ENCODE assay signal across 11 cellular contexts in genomic region chr4:102308032-102308799, GRCh38. TPM values are rescaled to one million over a fixed set of nuclear protein-coding genes. Genes with fewer than 3 reads are reported as not detected.
A peak's percentile ranks its signal among the peaks of the same experiment; 100 is the strongest.
DNase-seq lines count a peak whose midpoint lies in the region; ATAC-seq, FAIRE-seq and TF ChIP-seq lines count a peak whose summit lies in the region.
"Had no signal": no experiment of that assay in that cellular context is flagged by ENCODE, and none has a peak within 500 bp of the region (broad histone marks: within the 10 kb centered on the region; RNA-seq: fewer than 3 reads in every experiment).

No MANE protein-coding gene starts in this region.

- peak; percentile 64 for ATAC-seq in left lung
- ATAC-seq in aorta (ENCODE audit: low FRiP score) = no peak

- H3K27ac ChIP-seq in left lung (peak overlapping the region in 1 of 2 donors; percentile 29), aorta (ENCODE audit: low read depth in 1 of 2, low read length in 2 of 2) (no peak overlapping the region)
- H3K27ac ChIP-seq: spleen had no signal

- no peaks in the 10 kb centered on the region for H3K9me3 ChIP-seq in left lung
- H3K9me3 ChIP-seq in aorta (ENCODE audit: control insufficient read depth, low read length) = no peaks in the 10 kb centered on the region
- H3K9me3 ChIP-seq: spleen had no signal

- 54 to 68% methylated on average over 1 of the region's 1 CpG for WGBS in aorta, 2 donors

- intact Hi-C loops in left lung (cut with DNase I) (no loop called here), aorta (cut with DNase I) (no loop called here)

- H3K4me1 ChIP-seq in left lung (peaks cover 0 to 21% of the 10 kb centered on the region in 2 donors), aorta (ENCODE audit: control insufficient read depth in 1 of 2, insufficient read depth in 2 of 2, low read length in 2 of 2) (no peaks in the 10 kb centered on the region)

- DNase-seq in GM12892 (ENCODE audit: insufficient read length) (no peak), HCEC 1CT (peak; percentile 22), SW480 (ENCODE audit: low spot score) (peak; percentile 22), left lung (no peak), aorta (no peak), NCI-H446 treated with DMSO at 0.1 percent for 48 hours (lab: John Stamatoyannopoulos, UW) (no peak)
- no peak for DNase-seq in stimulated activated CD4-positive, alpha-beta T cell treated with anti-CD3 and anti-CD28 coated beads, Interleukin-4, amount 100 ng/mL, for 4 hours
- DNase-seq: KG1; spleen; stimulated activated naive CD4-positive, alpha-beta T cell treated with Interleukin-2 at 50 U/mL for 16 hours had no signal

- TF ChIP-seq CTCF in left lung (IDR thresholded peaks at IDR 0.05) = no peak

- H3K36me3 ChIP-seq in left lung (peaks cover 0 to 78% of the 10 kb centered on the region in 2 donors), aorta (ENCODE audit: control insufficient read depth in 1 of 2, insufficient read depth in 2 of 2, low read length in 1 of 2) (no peaks in the 10 kb centered on the region)

- FAIRE-seq in GM12892 (lab: Jason Lieb, UNC) = peak; percentile 36
- FAIRE-seq: G401.6 had no signal

- H3K27me3 ChIP-seq in left lung (no peaks in the 10 kb centered on the region), aorta (ENCODE audit: control insufficient read depth in 1 of 2, insufficient read depth in 2 of 2, low read length in 1 of 2) (no peaks in the 10 kb centered on the region)
- H3K27me3 ChIP-seq: spleen had no signal

- H3K4me3 ChIP-seq in left lung (no peak overlapping the region), aorta (ENCODE audit: low read length in 2 of 2) (no peak overlapping the region)
- H3K4me3 ChIP-seq: spleen had no signal

- TF ChIP-seq POLR2A in GM12892 (IDR thresholded peaks at IDR 0.05; ENCODE audit: low read depth, low read length) = no peak

RNA-seq across cellular contexts. Expression of gene SLC39A8, which starts 37.1 kb away (rescaled TPM):
- polyA plus RNA-seq in GM12892 (2012; ENCODE audit: missing spikeins) = 33.1 TPM
- total RNA-seq in left lung (100 to 1,000 TPM; 295 to 318 TPM), aorta (10 to 100 TPM; 16.5 to 31.3 TPM)
- polyA plus RNA-seq in aorta = 1 to 10 TPM; 1.2 to 2.6 TPM

Comparison
In these comparisons a context has a peak if more than half of its experiments do, and no peak if none do; other contexts are left out.
1. DNase-seq: peak in HCEC 1CT (single experiment) and SW480 (single experiment); none in GM12892 (single experiment), left lung (0 of 2), aorta (0 of 2), NCI-H446 treated with DMSO at 0.1 percent for 48 hours (single experiment) and stimulated activated CD4-positive, alpha-beta T cell treated with anti-CD3 and anti-CD28 coated beads, Interleukin-4, amount 100 ng/mL, for 4 hours (0 of 2).
2. RNA of gene SLC39A8, which starts 37.1 kb away (total RNA-seq): 295 to 318 TPM in left lung; 16.5 to 31.3 TPM in aorta; every median in the first group is over 4 times any median in the second.